In genomic region chr1:108669679-108670078, GRCh38 we compare ENCODE assay signal across 36 cellular contexts. TPM values are rescaled to one million over a fixed set of nuclear protein-coding genes. Genes with fewer than 3 reads are reported as not detected.
"Had no signal": no experiment of that assay in that cellular context is flagged by ENCODE, and none has a peak within 500 bp of the region (broad histone marks: within the 10 kb centered on the region; RNA-seq: fewer than 3 reads in every experiment).

No MANE protein-coding gene starts in this region.

- H3K4me3 Mint-ChIP-seq: activated CD8-positive, alpha-beta memory T cell treated with anti-CD3 and anti-CD28 coated beads, Interleukin-2, amount 10 ng/mL, durations not matched to agents 7 days and 5 days; activated naive CD8-positive, alpha-beta T cell treated with anti-CD3 and anti-CD28 coated beads, Interleukin-2, amount 10 ng/mL, durations not matched to agents 7 days and 5 days; naive thymus-derived CD8-positive, alpha-beta T cell; neural progenitor cell; T-cell; type B pancreatic cell had no signal

- H3K36me3 Mint-ChIP-seq: neural progenitor cell, T-cell, type B pancreatic cell had no signal

- FAIRE-seq: astrocyte, islet of Langerhans, TTC549 had no signal

- H3K9ac ChIP-seq: neural progenitor cell, parathyroid adenoma had no signal

- H3K27ac ChIP-seq: brain microvascular endothelial cell, coronary artery, dorsolateral prefrontal cortex, gastrocnemius medialis, left lung, lower lobe of right lung, neural progenitor cell, parathyroid adenoma, psoas muscle, uterus, VCaP had no signal

- H3K36me3 ChIP-seq: brain microvascular endothelial cell, gastrocnemius medialis, left lung, lower lobe of right lung, neural progenitor cell, uterus had no signal

- H3K4me3 ChIP-seq: coronary artery, dorsolateral prefrontal cortex, gastrocnemius medialis, left lung, lower lobe of right lung, neural progenitor cell, psoas muscle, smooth muscle cell, uterus had no signal

- H3K79me2 ChIP-seq: parathyroid adenoma had no signal

- H3K27me3 ChIP-seq: brain microvascular endothelial cell, gastrocnemius medialis, left lung, neural progenitor cell, uterus had no signal

- H3K4me1 Mint-ChIP-seq: neural progenitor cell had no signal

- H3K4me2 ChIP-seq: neural progenitor cell, smooth muscle cell had no signal

- H2AFZ ChIP-seq: neural progenitor cell, parathyroid adenoma had no signal

- H3K27ac Mint-ChIP-seq: activated CD8-positive, alpha-beta memory T cell treated with anti-CD3 and anti-CD28 coated beads, Interleukin-2, amount 10 ng/mL, durations not matched to agents 7 days and 5 days; activated naive CD8-positive, alpha-beta T cell treated with anti-CD3 and anti-CD28 coated beads, Interleukin-2, amount 10 ng/mL, durations not matched to agents 7 days and 5 days; activated T-helper 2 cell treated with anti-CD3 and anti-CD28 coated beads, Interferon-gamma antibody, Interleukin-2, Interleukin-4, amounts not matched to agents 10 μg/mL and 5 μg/mL and 100 μg/mL, durations not matched to agents 14 hours and 24 hours and 36 hours; neural progenitor cell; type B pancreatic cell had no signal

- H3K27me3 Mint-ChIP-seq: type B pancreatic cell had no signal

- H3K9me3 ChIP-seq: gastrocnemius medialis, left lung, lower lobe of right lung, psoas muscle, uterus had no signal

- ATAC-seq: activated CD8-positive, alpha-beta memory T cell treated with anti-CD3 and anti-CD28 coated beads, Interleukin-2, amount 10 ng/mL, durations not matched to agents 7 days and 5 days; gastrocnemius medialis; left lung; lower lobe of right lung; naive thymus-derived CD8-positive, alpha-beta T cell; psoas muscle; T-cell had no signal

- H3K9me3 Mint-ChIP-seq: naive thymus-derived CD8-positive, alpha-beta T cell; T-cell had no signal

- DNase-seq: activated CD4-positive, alpha-beta T cell treated with anti-CD3 and anti-CD28 coated beads for 1 hour; activated CD4-positive, alpha-beta T cell treated with anti-CD3 and anti-CD28 coated beads, Interleukin-2, amount 50 U/mL, for 4 hours; activated CD8-positive, alpha-beta memory T cell treated with anti-CD3 and anti-CD28 coated beads, Interleukin-2, amount 10 ng/mL, durations not matched to agents 7 days and 5 days; activated naive CD8-positive, alpha-beta T cell treated with anti-CD3 and anti-CD28 coated beads, Interleukin-2, amount 10 ng/mL, durations not matched to agents 7 days and 5 days; amniotic stem cell; brain microvascular endothelial cell; dorsolateral prefrontal cortex; effector memory CD4-positive, alpha-beta T cell; gastrocnemius medialis; glutamatergic neuron; left lung; lower lobe of right lung; mesenchymal stem cell; naive thymus-derived CD8-positive, alpha-beta T cell; occipital lobe; psoas muscle; stimulated activated CD4-positive, alpha-beta T cell treated with anti-CD3 and anti-CD28 coated beads, Interleukin-1b, Interleukin-23, amount 100 ng/mL, for 48 hours; stimulated activated CD4-positive, alpha-beta T cell treated with anti-CD3 and anti-CD28 coated beads, Interleukin-4, amount 100 ng/mL, for 4 hours; stimulated activated CD8-positive, alpha-beta memory T cell treated with anti-CD3 and anti-CD28 coated beads, Interleukin-4, amount 100 ng/mL, for 48 hours; stimulated activated naive CD4-positive, alpha-beta T cell; T-cell; T-helper 9 cell; uterus had no signal

- H3K4me1 ChIP-seq: gastrocnemius medialis, left lung, lower lobe of right lung, neural progenitor cell, parathyroid adenoma, psoas muscle, uterus had no signal

RNA-seq across cellular contexts. Expression of gene FNDC7, which starts 43.0 kb away (rescaled TPM):
- total RNA-seq: activated CD8-positive, alpha-beta memory T cell treated with anti-CD3 and anti-CD28 coated beads, Interleukin-2, amount 10 ng/mL, durations not matched to agents 7 days and 5 days; activated naive CD8-positive, alpha-beta T cell treated with anti-CD3 and anti-CD28 coated beads, Interleukin-2, amount 10 ng/mL, durations not matched to agents 7 days and 5 days; activated T-helper 2 cell treated with anti-CD3 and anti-CD28 coated beads, Interferon-gamma antibody, Interleukin-2, Interleukin-4, amounts not matched to agents 10 μg/mL and 5 μg/mL and 100 μg/mL, durations not matched to agents 14 hours and 24 hours and 36 hours; cardiac septum; epithelial cell of proximal tubule; left lung; lower lobe of right lung; occipital lobe; subcutaneous adipose tissue; uterus had no signal
- polyA plus RNA-seq: naive thymus-derived CD8-positive, alpha-beta T cell; smooth muscle cell had no signal
